ENCODE assay signal across 1 cellular context in genomic region chr9:113380869-113381378, GRCh38.
TF ChIP-seq lines count a peak whose summit lies in the region.

No MANE protein-coding gene starts in this region.

TF ChIP-seq in HepG2, 621 proteins besides CTCF, POLR2A, EP300 and RAD21 (continues in another document):
- no peak for TF ChIP-seq ZNF281 (CRISPR knock-in tag; IDR thresholded peaks at IDR 0.05; ENCODE audit: borderline replicate concordance)
- no peak for TF ChIP-seq POGK (CRISPR knock-in tag; conservative IDR thresholded peaks at IDR 0.05)
- peak; percentile 44 for TF ChIP-seq HNRNPK (IDR thresholded peaks at IDR 0.05; ENCODE audit: low read depth, low read length, poor library complexity, severe bottlenecking)
- TF ChIP-seq ZNF451 (CRISPR knock-in tag; IDR thresholded peaks at IDR 0.05): no peak
- peak; percentile 20; the same call in 1 of the 2 replicates for TF ChIP-seq RARA (CRISPR knock-in tag; IDR thresholded peaks at IDR 0.05)
- TF ChIP-seq TRIM22 (IDR thresholded peaks at IDR 0.05): no peak
- peak; percentile 98 for TF ChIP-seq ZNF512 (CRISPR knock-in tag; IDR thresholded peaks at IDR 0.05)
- no peak for TF ChIP-seq SOX13 (IDR thresholded peaks at IDR 0.05)
- TF ChIP-seq SOX13 (CRISPR knock-in tag; conservative IDR thresholded peaks at IDR 0.05 in 1 of 2, IDR thresholded peaks at IDR 0.05 in 1 of 2): peak in 1 of 2 experiments; percentile 18; a peak in 1 of 4 replicates
- no peak for TF ChIP-seq ZNF567 (CRISPR knock-in tag; IDR thresholded peaks at IDR 0.05; ENCODE audit: borderline replicate concordance)
- TF ChIP-seq ELF3 (CRISPR knock-in tag; IDR thresholded peaks at IDR 0.05): 0 out of 2 replicates have a peak, but pooled peaks have one; percentile 30
- TF ChIP-seq MAFF (IDR thresholded peaks at IDR 0.05; ENCODE audit: low read depth, low read length): peak; percentile 96
- TF ChIP-seq ZHX2 (IDR thresholded peaks at IDR 0.05; ENCODE audit: low read depth): no peak
- no peak for TF ChIP-seq ZHX2 (CRISPR knock-in tag; IDR thresholded peaks at IDR 0.05; ENCODE audit: borderline replicate concordance)
- TF ChIP-seq ZNF296 (CRISPR knock-in tag; conservative IDR thresholded peaks at IDR 0.05): no peak
- TF ChIP-seq ARID5B (CRISPR knock-in tag; IDR thresholded peaks at IDR 0.05): 0 out of 2 replicates have a peak, but pooled peaks have one; percentile 9
- no peak for TF ChIP-seq TFE3 (CRISPR knock-in tag; IDR thresholded peaks at IDR 0.05)
- TF ChIP-seq AHDC1 (CRISPR knock-in tag; IDR thresholded peaks at IDR 0.05; ENCODE audit: borderline replicate concordance): 0 out of 2 replicates have a peak, but pooled peaks have one; percentile 19
- peak; percentile 17; the same call in 1 of the 2 replicates for TF ChIP-seq ETV5 (CRISPR knock-in tag; IDR thresholded peaks at IDR 0.05; ENCODE audit: borderline replicate concordance)
- TF ChIP-seq ZFY (CRISPR knock-in tag; IDR thresholded peaks at IDR 0.05): no peak
- TF ChIP-seq ZBTB46 (CRISPR knock-in tag; IDR thresholded peaks at IDR 0.05; ENCODE audit: borderline replicate concordance): no peak
